In the genomic region with DNA sequence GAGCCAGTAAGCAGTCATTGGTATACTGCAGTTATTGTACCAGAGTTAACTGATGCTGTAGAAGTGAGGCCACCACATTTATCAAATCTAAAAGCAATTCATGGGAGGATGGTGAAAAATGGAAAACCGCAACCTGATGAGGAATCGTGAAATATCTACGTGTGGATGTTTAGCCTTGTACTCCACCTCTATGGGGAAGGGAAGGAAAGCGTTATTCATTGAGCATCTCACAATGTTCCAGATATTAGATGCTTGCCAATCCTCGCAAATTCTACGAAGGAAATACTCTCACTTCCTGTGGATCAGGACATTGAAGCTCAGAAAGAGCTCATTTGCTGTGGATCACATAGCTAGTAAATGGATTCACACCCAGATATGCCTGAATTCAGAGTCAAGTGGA, we compare ENCODE assay signal across 1 cellular context.
A peak's percentile ranks its signal among the peaks of the same experiment; 100 is the strongest.
TF ChIP-seq lines count a peak whose summit lies in the region.

No MANE protein-coding gene starts in this region.

TF ChIP-seq in endothelial cell of umbilical vein, 7 proteins besides CTCF, POLR2A, EP300 and RAD21:
- TF ChIP-seq FOS (IDR thresholded peaks at IDR 0.05; ENCODE audit: borderline replicate concordance, insufficient read depth, low read length) = peak; percentile 7
- no peak for TF ChIP-seq EZH2 (IDR thresholded peaks at IDR 0.05; ENCODE audit: borderline replicate concordance, low read depth, low read length, severe bottlenecking)
TF ChIP-seq in endothelial cell of umbilical vein: peak in this region for 1.
